ENCODE assay signal across 23 cellular contexts in the genomic region with DNA sequence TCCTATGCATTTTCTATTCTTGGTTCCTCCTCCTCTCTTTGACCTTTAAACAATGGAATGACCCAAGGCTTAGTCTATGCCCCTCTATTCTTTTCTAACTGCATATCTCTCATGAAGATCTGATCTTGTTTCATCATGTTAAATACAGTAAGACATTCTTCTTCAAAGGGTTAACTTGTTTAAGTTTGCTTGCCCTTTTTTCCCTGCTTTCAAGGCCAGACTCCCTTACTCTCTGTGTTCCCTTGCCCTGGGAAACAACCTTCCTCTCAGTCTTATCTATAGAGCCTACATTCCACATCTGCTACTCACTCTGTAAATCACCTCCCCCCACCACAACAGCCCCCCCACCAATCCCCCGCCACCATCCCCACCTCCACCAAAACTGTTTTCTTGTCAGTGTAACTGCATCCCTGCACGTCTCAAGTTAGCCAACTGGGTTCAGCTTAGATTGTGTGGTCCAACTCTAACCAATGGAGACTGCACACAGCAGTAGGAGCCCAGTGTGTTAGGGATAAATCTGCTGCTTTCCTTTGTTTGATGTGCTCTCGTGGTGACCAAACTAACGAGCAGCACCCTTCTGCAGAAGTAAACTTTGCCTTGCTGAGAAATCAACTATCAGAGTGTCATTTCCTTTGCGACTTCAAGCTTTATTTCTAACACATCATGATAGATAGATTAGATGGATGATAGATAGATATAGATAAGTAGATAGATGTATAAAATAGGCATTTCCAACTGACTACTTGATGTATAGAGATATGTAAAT.
"Had no signal": no experiment of that assay in that cellular context is flagged by ENCODE, and none has a peak within 500 bp of the region (broad histone marks: within the 10 kb centered on the region; RNA-seq: fewer than 3 reads in every experiment).

No MANE protein-coding gene starts in this region.

- H3K4me3 ChIP-seq: SJSA1, SK-N-MC had no signal

- DNase-seq: IMR-90, Karpas-422, KG1, MM.1S, NCI-H1092 treated with DMSO at 0.1 percent for 48 hours, NCI-H1436, NCI-H187, NCI-H2029, NCI-H2081 treated with DMSO at 0.1 percent for 48 hours, NCI-H2171, NCI-H226, NCI-H446, NCI-H510A, NCI-H524 treated with DMSO at 0.1 percent for 48 hours, NCI-H69, NCI-H774, Right ventricle myocardium superior, RPMI8226, SIG-M5, SW 1271 had no signal

- H3K9me3 ChIP-seq: SJSA1 had no signal

- FAIRE-seq: RCC 7860 had no signal

- H3K36me3 ChIP-seq: SJSA1 had no signal

- H3K27ac ChIP-seq: SJSA1, SK-N-MC had no signal

- H3K27me3 ChIP-seq: SJSA1 had no signal
